In genomic region chr7:100101016-100101862, GRCh38 we compare ENCODE assay signal across 1 cellular context.
A peak's percentile ranks its signal among the peaks of the same experiment; 100 is the strongest.
TF ChIP-seq lines count a peak whose summit lies in the region.

AP4M1 (plus strand) TSS chr7:100101643; CDS start chr7:100101715, 72 bp downstream.
MCM7 (minus strand) TSS chr7:100101397; CDS start chr7:100101294, 103 bp downstream.

TF ChIP-seq in HepG2, 621 proteins besides CTCF, POLR2A, EP300 and RAD21 (continued from another document and continues in another):
- TF ChIP-seq ZNF609 (CRISPR knock-in tag; IDR thresholded peaks at IDR 0.05; ENCODE audit: borderline replicate concordance) (no peak; the same call in 1 of the 2 replicates), CSRNP2 (CRISPR knock-in tag; conservative IDR thresholded peaks at IDR 0.05; ENCODE audit: low read depth) (no peak), KAT2B (IDR thresholded peaks at IDR 0.05; ENCODE audit: borderline replicate concordance, low read depth, low read length) (no peak), CBX1 (IDR thresholded peaks at IDR 0.05; ENCODE audit: low read depth) (no peak), TFDP1 (CRISPR knock-in tag; IDR thresholded peaks at IDR 0.05; ENCODE audit: borderline replicate concordance) (peak; percentile 98), GATAD1 (CRISPR knock-in tag; IDR thresholded peaks at IDR 0.05) (peak; percentile 93), ZNF180 (CRISPR knock-in tag; IDR thresholded peaks at IDR 0.05; ENCODE audit: borderline replicate concordance, low read depth) (no peak), ZNF143 (CRISPR knock-in tag; IDR thresholded peaks at IDR 0.05) (peak; percentile 37; the same call in 1 of the 2 replicates), ZFX (CRISPR knock-in tag; IDR thresholded peaks at IDR 0.05; ENCODE audit: low read depth) (peak; percentile 59), BCL6 (CRISPR knock-in tag; IDR thresholded peaks at IDR 0.05) (0 out of 2 replicates have a peak, but pooled peaks have one; percentile 11), ZNF780A (CRISPR knock-in tag; IDR thresholded peaks at IDR 0.05) (peak; percentile 59; the same call in 1 of the 2 replicates), MXD1 (CRISPR knock-in tag; IDR thresholded peaks at IDR 0.05) (0 out of 2 replicates have a peak, but pooled peaks have one; percentile 76), ZBTB7A (CRISPR knock-in tag; IDR thresholded peaks at IDR 0.05) (no peak; the same call in 1 of the 2 replicates), ZFP37 (CRISPR knock-in tag; IDR thresholded peaks at IDR 0.05; ENCODE audit: borderline replicate concordance) (no peak), RFXAP (CRISPR knock-in tag; IDR thresholded peaks at IDR 0.05; ENCODE audit: borderline replicate concordance) (peak; percentile 64; the same call in 1 of the 2 replicates), POLR2G (IDR thresholded peaks at IDR 0.05; ENCODE audit: low read depth, low read length) (peak; percentile 61), GABPA (IDR thresholded peaks at IDR 0.05; ENCODE audit: low read depth, low read length) (peak; percentile 43), GABPA (CRISPR knock-in tag; IDR thresholded peaks at IDR 0.05; ENCODE audit: low read depth) (peak; percentile 76), TFAP4 (IDR thresholded peaks at IDR 0.05; ENCODE audit: borderline replicate concordance, low read depth) (peak; percentile 12; the same call in 1 of the 2 replicates), HMGXB3 (CRISPR knock-in tag; IDR thresholded peaks at IDR 0.05; ENCODE audit: borderline replicate concordance) (peak; percentile 95), E2F5 (CRISPR knock-in tag; conservative IDR thresholded peaks at IDR 0.05) (peak; percentile 95), ZBTB40 (IDR thresholded peaks at IDR 0.05) (no peak), ZBTB40 (CRISPR knock-in tag; IDR thresholded peaks at IDR 0.05) (no peak; the same call in 1 of the 2 replicates), NR2F6 (IDR thresholded peaks at IDR 0.05) (no peak), NR2F6 (CRISPR knock-in tag; IDR thresholded peaks at IDR 0.05) (peak; percentile 7; the same call in 1 of the 2 replicates), HMG20A (CRISPR knock-in tag; IDR thresholded peaks at IDR 0.05; ENCODE audit: borderline replicate concordance) (no peak), CHCHD3 (CRISPR knock-in tag; IDR thresholded peaks at IDR 0.05) (0 out of 2 replicates have a peak, but pooled peaks have one; percentile 41), ZBTB14 (CRISPR knock-in tag; IDR thresholded peaks at IDR 0.05) (0 out of 2 replicates have a peak, but pooled peaks have one; percentile 21)
